9 cellular contexts compared by ENCODE assay signal in genomic region chr2:226837787-226838603, GRCh38. TPM values are rescaled to one million over a fixed set of nuclear protein-coding genes. Genes with fewer than 3 reads are reported as not detected.
DNase-seq lines count a peak whose midpoint lies in the region; ATAC-seq and TF ChIP-seq lines count a peak whose summit lies in the region.
"Had no signal": no experiment of that assay in that cellular context is flagged by ENCODE, and none has a peak within 500 bp of the region (broad histone marks: within the 10 kb centered on the region; RNA-seq: fewer than 3 reads in every experiment).

No MANE protein-coding gene starts in this region.

- H3K27me3 Mint-ChIP-seq in activated CD4-positive, alpha-beta memory T cell treated with anti-CD3 and anti-CD28 coated beads, Interleukin-2, amount 10 ng/mL, durations not matched to agents 7 days and 5 days, result no peaks in the 10 kb centered on the region
- H3K27me3 Mint-ChIP-seq in natural killer cell (ENCODE audit: low read depth in 2 of 2), result no peaks in the 10 kb centered on the region

- ATAC-seq in natural killer cell (no peak), HG03354 (IDR thresholded peaks at IDR 0.05; ENCODE audit: poor library complexity, severe bottlenecking, unreplicated experiment) (no peak)

- POLR2A ChIA-PET in HEK293 (lab: Yijun Ruan, JAX), result no interaction called here
- POLR2A ChIA-PET in activated CD4-positive, alpha-beta memory T cell treated with anti-CD3 and anti-CD28 coated beads, Interleukin-2, amount 10 ng/mL, durations not matched to agents 7 days and 5 days (lab: Charles Lee), result interaction anchor here (0.6 to 3.2 kb wide), 5 partner anchors 35 to 186 kb away, joined by 3 to 44 read pairs (median 4); partner anchors contain the start of gene IRS1

- peaks cover 64% of the 10 kb centered on the region for H3K4me1 Mint-ChIP-seq in activated CD4-positive, alpha-beta memory T cell treated with anti-CD3 and anti-CD28 coated beads, Interleukin-2, amount 10 ng/mL, durations not matched to agents 7 days and 5 days
- peaks cover 25 to 28% of the 10 kb centered on the region in 2 donors for H3K4me1 Mint-ChIP-seq in natural killer cell

- peaks cover 55% of the 10 kb centered on the region for H3K36me3 Mint-ChIP-seq in activated CD4-positive, alpha-beta memory T cell treated with anti-CD3 and anti-CD28 coated beads, Interleukin-2, amount 10 ng/mL, durations not matched to agents 7 days and 5 days (ENCODE audit: low read depth)
- no peaks in the 10 kb centered on the region for H3K36me3 Mint-ChIP-seq in natural killer cell

- no peaks in the 10 kb centered on the region for H3K9me3 ChIP-seq in HEK293 (ENCODE audit: control insufficient read depth, insufficient read depth, low read depth, low read length)

- H3K9me3 Mint-ChIP-seq in activated CD4-positive, alpha-beta memory T cell treated with anti-CD3 and anti-CD28 coated beads, Interleukin-2, amount 10 ng/mL, durations not matched to agents 7 days and 5 days, result no peaks in the 10 kb centered on the region
- H3K9me3 Mint-ChIP-seq in natural killer cell, result no peaks in the 10 kb centered on the region

- TF ChIP-seq CTCF in HEK293 (tag by site-specific recombination; IDR thresholded peaks at IDR 0.05) (no peak), natural killer cell (IDR thresholded peaks at IDR 0.05) (no peak)

- H3K4me1 ChIP-seq in HEK293 (ENCODE audit: control insufficient read depth, insufficient read depth, low read length), result 0 out of 2 replicates have a peak, but pooled peaks cover 4% of the 10 kb centered on the region

- DNase-seq in CMK (ENCODE audit: low read depth) (peak; percentile 42), natural killer cell (no peak), cortex of kidney (lab: John Stamatoyannopoulos, UW) (no peak), activated gamma-delta T cell (lab: John Stamatoyannopoulos, UW) (no peak)
- DNase-seq in activated CD4-positive, alpha-beta memory T cell treated with anti-CD3 and anti-CD28 coated beads, Interleukin-2, amount 10 ng/mL, durations not matched to agents 7 days and 5 days, result no peak
- DNase-seq: activated CD4-positive, CD25-positive, alpha-beta regulatory T cell treated with anti-CD3 and anti-CD28 coated beads, Interleukin-2, amount 50 U/mL, for 72 hours had no signal

- H3K27ac ChIP-seq in HEK293 (ENCODE audit: extremely low read depth, low read depth, low read length), result no peak overlapping the region

- H3K4me3 ChIP-seq in HEK293 (ENCODE audit: low read depth, low read length), result no peak overlapping the region
- H3K4me3 ChIP-seq: lung had no signal

- H3K27ac Mint-ChIP-seq in activated CD4-positive, alpha-beta memory T cell treated with anti-CD3 and anti-CD28 coated beads, Interleukin-2, amount 10 ng/mL, durations not matched to agents 7 days and 5 days, result peak overlapping the region; percentile 100
- H3K27ac Mint-ChIP-seq in natural killer cell, result peak overlapping the region; percentile 96 to 99

- peak overlapping the region; percentile 97 for H3K4me3 Mint-ChIP-seq in activated CD4-positive, alpha-beta memory T cell treated with anti-CD3 and anti-CD28 coated beads, Interleukin-2, amount 10 ng/mL, durations not matched to agents 7 days and 5 days
- H3K4me3 Mint-ChIP-seq in natural killer cell, result peak overlapping the region; percentile 89

- CTCF ChIA-PET in HEK293 (lab: Yijun Ruan, JAX), result interaction anchor here (0.6 kb wide), 1 partner anchor 1714 kb away, joined by 4 read pairs; no protein-coding TSS in a partner anchor
- CTCF ChIA-PET in activated CD4-positive, alpha-beta memory T cell treated with anti-CD3 and anti-CD28 coated beads, Interleukin-2, amount 10 ng/mL, durations not matched to agents 7 days and 5 days (lab: Charles Lee), result interaction anchor here (0.7 to 7.6 kb wide), 3 partner anchors 37 to 148 kb away, joined by 3 to 60 read pairs (median 4); partner anchors contain the start of gene IRS1

- intact Hi-C loops in natural killer cell (cut with micrococcal nuclease), result no loop called here

- H3K36me3 ChIP-seq in HEK293 (ENCODE audit: control insufficient read depth in 2 of 2, insufficient read depth in 1 of 2, low read length in 2 of 2), result peaks cover 0 to 16% of the 10 kb centered on the region in 2 experiments; a peak in 1 of 3 replicates

TF ChIP-seq in HEK293, 187 proteins besides CTCF, POLR2A, EP300 and RAD21:
- TF ChIP-seq GLI4 (tag by site-specific recombination; IDR thresholded peaks at IDR 0.05), result no peak
- TF ChIP-seq, protein P1, sequence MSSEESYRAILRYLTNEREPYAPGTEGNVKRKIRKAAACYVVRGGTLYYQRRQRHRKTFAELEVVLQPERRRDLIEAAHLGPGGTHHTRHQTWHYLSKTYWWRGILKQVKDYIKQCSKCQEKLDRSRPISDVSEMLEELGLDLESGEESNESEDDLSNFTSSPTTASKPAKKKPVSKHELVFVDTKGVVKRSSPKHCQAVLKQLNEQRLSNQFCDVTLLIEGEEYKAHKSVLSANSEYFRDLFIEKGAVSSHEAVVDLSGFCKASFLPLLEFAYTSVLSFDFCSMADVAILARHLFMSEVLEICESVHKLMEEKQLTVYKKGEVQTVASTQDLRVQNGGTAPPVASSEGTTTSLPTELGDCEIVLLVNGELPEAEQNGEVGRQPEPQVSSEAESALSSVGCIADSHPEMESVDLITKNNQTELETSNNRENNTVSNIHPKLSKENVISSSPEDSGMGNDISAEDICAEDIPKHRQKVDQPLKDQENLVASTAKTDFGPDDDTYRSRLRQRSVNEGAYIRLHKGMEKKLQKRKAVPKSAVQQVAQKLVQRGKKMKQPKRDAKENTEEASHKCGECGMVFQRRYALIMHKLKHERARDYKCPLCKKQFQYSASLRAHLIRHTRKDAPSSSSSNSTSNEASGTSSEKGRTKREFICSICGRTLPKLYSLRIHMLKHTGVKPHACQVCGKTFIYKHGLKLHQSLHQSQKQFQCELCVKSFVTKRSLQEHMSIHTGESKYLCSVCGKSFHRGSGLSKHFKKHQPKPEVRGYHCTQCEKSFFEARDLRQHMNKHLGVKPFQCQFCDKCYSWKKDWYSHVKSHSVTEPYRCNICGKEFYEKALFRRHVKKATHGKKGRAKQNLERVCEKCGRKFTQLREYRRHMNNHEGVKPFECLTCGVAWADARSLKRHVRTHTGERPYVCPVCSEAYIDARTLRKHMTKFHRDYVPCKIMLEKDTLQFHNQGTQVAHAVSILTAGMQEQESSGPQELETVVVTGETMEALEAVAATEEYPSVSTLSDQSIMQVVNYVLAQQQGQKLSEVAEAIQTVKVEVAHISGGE (tag by site-specific recombination; conservative IDR thresholded peaks at IDR 0.05; ENCODE audit: low read depth), result no peak
- TF ChIP-seq WT1 (tag by site-specific recombination; IDR thresholded peaks at IDR 0.05), result 0 out of 2 replicates have a peak, but pooled peaks have one; percentile 35

RNA-seq across cellular contexts. Expression of gene RHBDD1, which starts 2.1 kb away (rescaled TPM):
- total RNA-seq in activated CD4-positive, alpha-beta memory T cell treated with anti-CD3 and anti-CD28 coated beads, Interleukin-2, amount 10 ng/mL, durations not matched to agents 7 days and 5 days, result 10 to 100 TPM; 38.1 to 43.0 TPM
- 10 to 100 TPM; 33.7 to 49.7 (median 47.7) TPM for total RNA-seq in natural killer cell

RNA-seq across cellular contexts. Expression of gene IRS1, which starts 38.4 kb away (rescaled TPM):
- 1 to 10 TPM; 7.2 to 7.4 TPM for total RNA-seq in activated CD4-positive, alpha-beta memory T cell treated with anti-CD3 and anti-CD28 coated beads, Interleukin-2, amount 10 ng/mL, durations not matched to agents 7 days and 5 days
- total RNA-seq in natural killer cell, result under 1 TPM; 0.09 to 0.55 (median 0.36) TPM

Comparison
In these comparisons a context has a peak if more than half of its experiments do, and no peak if none do; other contexts are left out.
1. RNA of gene IRS1, which starts 38.4 kb away (total RNA-seq): 7.2 to 7.4 TPM in activated CD4-positive, alpha-beta memory T cell treated with anti-CD3 and anti-CD28 coated beads, Interleukin-2, amount 10 ng/mL, durations not matched to agents 7 days and 5 days; 0.09 to 0.55 TPM in natural killer cell; every median in the first group is over 4 times any median in the second.